In genomic region chr9:70367305-70367930, GRCh38 we compare ENCODE assay signal across 21 cellular contexts.
"Had no signal": no experiment of that assay in that cellular context is flagged by ENCODE, and none has a peak within 500 bp of the region (broad histone marks: within the 10 kb centered on the region; RNA-seq: fewer than 3 reads in every experiment).

No MANE protein-coding gene starts in this region.

- H3K9me3 ChIP-seq: esophagus muscularis mucosa, stomach, thoracic aorta, transverse colon had no signal

- H3K36me3 ChIP-seq: esophagus muscularis mucosa, stomach, thoracic aorta, transverse colon had no signal

- H3K4me1 ChIP-seq: esophagus muscularis mucosa, stomach, transverse colon had no signal

- H3K27ac ChIP-seq: epithelial cell of prostate, esophagus muscularis mucosa, skin epidermis, stomach, thoracic aorta, transverse colon had no signal

- ATAC-seq: effector memory CD8-positive, alpha-beta T cell; left cardiac atrium; left ventricle myocardium superior; sciatic nerve; stimulated activated naive B cell treated with anti-CD40 and anti-IgM and Interleukin-4, amounts not matched to agents 10 μg/mL and 1 μg/mL and 100 μg/mL, for 72 hours had no signal

- H3K27me3 ChIP-seq: esophagus muscularis mucosa, stomach, transverse colon had no signal

- DNase-seq: cerebellar nuclear complex; effector memory CD8-positive, alpha-beta T cell; foreskin melanocyte; glutamatergic neuron; left cardiac atrium; left ventricle myocardium superior; mesenchymal stem cell; naive B cell; occipital lobe; stimulated activated CD4-positive, alpha-beta T cell treated with anti-CD3 and anti-CD28 coated beads, Interleukin-2, amount 100 ng/mL, for 24 hours; stimulated activated CD4-positive, alpha-beta T cell treated with anti-CD3 and anti-CD28 coated beads, Interleukin-4, amount 100 ng/mL, for 4 hours; stimulated activated naive B cell treated with anti-CD40 and anti-IgM and Interleukin-4, amounts not matched to agents 10 μg/mL and 1 μg/mL and 100 μg/mL, for 72 hours; stomach; substantia nigra; transverse colon had no signal

- H3K4me3 ChIP-seq: esophagus muscularis mucosa, lung, skin epidermis, stomach, thoracic aorta, transverse colon had no signal
